In the genomic region with DNA sequence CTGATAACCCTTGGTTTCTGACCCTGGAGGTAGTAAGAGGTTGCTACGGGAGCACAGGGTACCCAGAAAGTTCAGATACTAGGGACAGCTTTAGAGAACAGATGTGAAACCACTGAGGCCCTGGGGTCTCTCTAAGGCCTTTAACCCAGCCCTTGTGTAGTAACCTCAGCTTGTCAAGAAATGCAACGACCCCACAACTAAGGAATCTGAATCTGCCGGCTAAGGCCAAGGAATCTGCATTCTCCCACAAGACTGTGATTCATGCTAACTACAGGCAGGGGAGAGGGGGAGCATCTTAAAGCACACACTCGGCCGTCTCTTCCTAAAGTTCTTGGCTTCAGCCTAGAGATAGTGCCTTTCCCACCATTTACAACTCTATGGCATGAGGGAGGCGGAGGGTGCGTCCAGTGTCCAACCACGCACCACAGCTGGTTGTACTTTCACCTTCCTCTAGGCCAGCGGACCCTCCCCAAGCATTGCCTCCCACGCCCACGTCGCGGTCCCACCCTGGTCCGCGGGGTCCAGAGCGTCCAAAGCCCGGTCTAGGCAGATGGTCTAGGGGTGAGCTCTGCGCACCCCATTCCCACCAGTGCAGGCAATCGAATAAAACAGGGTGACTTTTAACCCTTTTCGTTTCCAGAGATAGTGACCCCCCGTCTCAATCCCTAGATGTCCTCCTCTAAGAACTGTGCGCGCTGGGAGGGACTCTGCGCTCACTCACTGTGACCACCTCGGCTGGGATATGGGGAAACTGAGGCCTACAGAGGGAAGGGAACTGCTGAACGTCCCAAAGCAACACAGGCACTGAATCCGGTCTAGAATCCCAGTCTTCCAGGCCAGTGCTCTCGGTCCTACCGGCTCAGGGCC, we compare ENCODE assay signal across 8 cellular contexts. TPM values are rescaled to one million over a fixed set of nuclear protein-coding genes. Genes with fewer than 3 reads are reported as not detected.
DNase-seq lines count a peak whose midpoint lies in the region; ATAC-seq, FAIRE-seq and TF ChIP-seq lines count a peak whose summit lies in the region.

No MANE protein-coding gene starts in this region.

- no peak for TF ChIP-seq CTCF in H9 (conservative IDR thresholded peaks at IDR 0.05)
- TF ChIP-seq CTCF in spleen (IDR thresholded peaks at IDR 0.05 in 8 of 11, conservative IDR thresholded peaks at IDR 0.05 in 3 of 11): peak in 1 of 11 experiments; percentile 2

- H3K27ac ChIP-seq in H9 (ENCODE audit: insufficient read length, low read depth, low read length) (no peak overlapping the region), iPS-20b (ENCODE audit: low read length) (no peak overlapping the region), spleen (peak overlapping the region in 7 of 8 donors; percentile 74 to 91 (median 82))

- peak overlapping the region; percentile 72 to 85 for H3K4me3 Mint-ChIP-seq in H9
- peak overlapping the region; percentile 59 for H3K4me3 Mint-ChIP-seq in activated naive CD8-positive, alpha-beta T cell treated with anti-CD3 and anti-CD28 coated beads, Interleukin-2, amount 50 U/mL, for 24 hours

- H3T11ph ChIP-seq in H9 (ENCODE audit: low read length): no peak overlapping the region

- H3K56ac ChIP-seq in H9 (ENCODE audit: insufficient read length, low read depth, low read length): no peak overlapping the region

- no peak overlapping the region for H2BK5ac ChIP-seq in H9 (ENCODE audit: insufficient read length, low read length)

- WGBS in H9 (ENCODE audit: extremely low coverage, insufficient read length, low lambda C conversion rate): no CpG with 5 or more reads among the region's 29 CpGs
- WGBS in spleen, 5 donors: 44 to 53% (median 46%) methylated on average over 27 to 29 of the region's 29 CpGs

- H3K4me2 ChIP-seq in H9 (ENCODE audit: insufficient read depth, insufficient read length, low read length): peak overlapping the region; percentile 39

- ATAC-seq in activated naive CD8-positive, alpha-beta T cell treated with anti-CD3 and anti-CD28 coated beads, Interleukin-2, amount 50 U/mL, for 24 hours: no peak
- ATAC-seq in HG03159 (IDR thresholded peaks at IDR 0.05; ENCODE audit: unreplicated experiment): no peak
- ATAC-seq in HG03196 (IDR thresholded peaks at IDR 0.05; ENCODE audit: unreplicated experiment): no peak

- H3K9ac ChIP-seq in H9 (ENCODE audit: extremely low read depth, insufficient read length, low read length): no peak overlapping the region
- peak overlapping the region; percentile 31; the same call in 1 of the 2 replicates for H3K9ac ChIP-seq in iPS-20b (ENCODE audit: low read depth, low read length)

- peak; percentile 23 for DNase-seq in H9
- no peak for DNase-seq in activated naive CD8-positive, alpha-beta T cell treated with anti-CD3 and anti-CD28 coated beads, Interleukin-2, amount 50 U/mL, for 24 hours
- DNase-seq in spleen: peak; percentile 70
- DNase-seq in NCI-H2107 treated with DMSO at 0.1 percent for 48 hours (lab: John Stamatoyannopoulos, UW; ENCODE audit: unreplicated experiment): no peak
- DNase-seq in RCC 7860 (ENCODE audit: low spot score): no peak

- TF ChIP-seq POLR2A in spleen (IDR thresholded peaks at IDR 0.05): no peak

- peaks cover 14% of the 10 kb centered on the region for H3K23me2 ChIP-seq in H9 (ENCODE audit: insufficient read length, low read depth, low read length, poor library complexity, severe bottlenecking)

- no peak for FAIRE-seq in RCC 7860 (lab: Jason Lieb, UNC)

- H2BK120ac ChIP-seq in H9 (ENCODE audit: low read depth, low read length, poor library complexity, severe bottlenecking): no peak overlapping the region

- H3K4ac ChIP-seq in H9 (ENCODE audit: low read depth, low read length): no peak overlapping the region

- H3K27me3 ChIP-seq in H9 (ENCODE audit: insufficient read depth, low read length): peaks cover 26% of the 10 kb centered on the region
- peaks cover 80% of the 10 kb centered on the region for H3K27me3 ChIP-seq in iPS-20b (ENCODE audit: insufficient read depth, low read length)
- peaks cover 0 to 35% (median 14%) of the 10 kb centered on the region in 7 donors for H3K27me3 ChIP-seq in spleen (replicated peaks in 1 of 7)

- H3K36me3 Mint-ChIP-seq in H9 (ENCODE audit: insufficient read depth in 1 of 3, low read depth in 3 of 3): peaks cover 0 to 3% (median 0%) of the 10 kb centered on the region in 3 experiments; a peak in 3 of 7 replicates
- H3K36me3 Mint-ChIP-seq in activated naive CD8-positive, alpha-beta T cell treated with anti-CD3 and anti-CD28 coated beads, Interleukin-2, amount 50 U/mL, for 24 hours (ENCODE audit: low read depth): no peaks in the 10 kb centered on the region

- no peaks in the 10 kb centered on the region for H3K36me3 ChIP-seq in iPS-20b (ENCODE audit: insufficient read depth, low read depth, low read length)
- H3K36me3 ChIP-seq in spleen: peaks cover 0 to under 1% (median 0%) of the 10 kb centered on the region in 6 donors

- no peak overlapping the region for H4K8ac ChIP-seq in H9 (replicated peaks; ENCODE audit: insufficient read length, low read depth, low read length)

- no peak overlapping the region for H3K23ac ChIP-seq in H9 (ENCODE audit: insufficient read length, low read depth, low read length)

- no peaks in the 10 kb centered on the region for H3K4me1 ChIP-seq in H9 (ENCODE audit: insufficient read depth, low read length)
- H3K4me1 ChIP-seq in iPS-20b (ENCODE audit: insufficient read depth, low read length): no peaks in the 10 kb centered on the region
- H3K4me1 ChIP-seq in spleen: peaks cover 6 to 52% (median 37%) of the 10 kb centered on the region in 6 donors

- peaks cover 11 to 14% of the 10 kb centered on the region in 2 experiments for H3K4me1 Mint-ChIP-seq in H9
- H3K4me1 Mint-ChIP-seq in activated naive CD8-positive, alpha-beta T cell treated with anti-CD3 and anti-CD28 coated beads, Interleukin-2, amount 50 U/mL, for 24 hours: peaks cover 14% of the 10 kb centered on the region

- H3K4me3 ChIP-seq in iPS-20b (ENCODE audit: low read length) (peak overlapping the region; percentile 73), spleen (peak overlapping the region; percentile 64 to 97 (median 75))

- H2AFZ ChIP-seq in H9 (ENCODE audit: low read length): no peak overlapping the region

- no peak overlapping the region for H3K27ac Mint-ChIP-seq in H9
- no peak overlapping the region for H3K27ac Mint-ChIP-seq in activated naive CD8-positive, alpha-beta T cell treated with anti-CD3 and anti-CD28 coated beads, Interleukin-2, amount 50 U/mL, for 24 hours

- no peaks in the 10 kb centered on the region for H3K79me1 ChIP-seq in H9 (ENCODE audit: insufficient read depth, low read depth, low read length, poor library complexity, severe bottlenecking)

- no peaks in the 10 kb centered on the region for H4K20me1 ChIP-seq in H9 (ENCODE audit: control insufficient read depth, insufficient read depth, insufficient read length)

- no peak overlapping the region for H2AK5ac ChIP-seq in H9 (ENCODE audit: insufficient read length, low read length)

- H3K9me3 Mint-ChIP-seq in H9: no peaks in the 10 kb centered on the region; a peak in 1 of 5 replicates
- H3K9me3 Mint-ChIP-seq in activated naive CD8-positive, alpha-beta T cell treated with anti-CD3 and anti-CD28 coated beads, Interleukin-2, amount 50 U/mL, for 24 hours: no peaks in the 10 kb centered on the region

- H4K5ac ChIP-seq in H9 (ENCODE audit: insufficient read length, low read depth, low read length): no peak overlapping the region

- H2BK20ac ChIP-seq in H9 (ENCODE audit: low read depth, low read length, poor library complexity, severe bottlenecking): no peak overlapping the region

- no peaks in the 10 kb centered on the region for H3K79me2 ChIP-seq in H9 (ENCODE audit: insufficient read depth, low read length)

- no peak overlapping the region for H3K14ac ChIP-seq in H9 (ENCODE audit: insufficient read depth, low read length)

- H3K18ac ChIP-seq in H9 (ENCODE audit: insufficient read length, low read depth, low read length): no peak overlapping the region

- H2BK12ac ChIP-seq in H9 (ENCODE audit: insufficient read length, low read depth, low read length): no peak overlapping the region

- H3K9me3 ChIP-seq in H9 (ENCODE audit: control insufficient read depth, low read depth, low read length) (no peaks in the 10 kb centered on the region), iPS-20b (ENCODE audit: insufficient read depth, low read depth, low read length) (no peaks in the 10 kb centered on the region), spleen (no peaks in the 10 kb centered on the region)

- intact Hi-C loops in spleen (cut with DNase I; ENCODE audit: low total_unique reads): no loop called here

- no peak overlapping the region for H2BK15ac ChIP-seq in H9 (ENCODE audit: low read depth, low read length)

- H3K27me3 Mint-ChIP-seq in H9 (ENCODE audit: low read depth): peaks cover 82% of the 10 kb centered on the region
- peaks cover 59% of the 10 kb centered on the region for H3K27me3 Mint-ChIP-seq in activated naive CD8-positive, alpha-beta T cell treated with anti-CD3 and anti-CD28 coated beads, Interleukin-2, amount 50 U/mL, for 24 hours

- H4K91ac ChIP-seq in H9 (ENCODE audit: insufficient read length, low read depth, low read length): no peak overlapping the region

RNA-seq across cellular contexts. Expression of a gene that starts 0.7 kb away (rescaled TPM):
- total RNA-seq in H9 (2021) (5.8 and 6.2 TPM in 2 replicates), spleen (10 to 100 TPM; 16.9 to 39.1 (median 27.3) TPM)
- polyA plus RNA-seq in spleen: 10 to 100 TPM in 1 of 3 donors, 1 to 10 TPM in 2; 6.4 to 16.7 (median 8.2) TPM

RNA-seq across cellular contexts. Expression of a gene that starts 52.1 kb away (rescaled TPM):
- 21.5 TPM in 2 replicates for total RNA-seq in H9 (2021)
- total RNA-seq in spleen: 10 to 100 TPM; 35.5 to 76.8 (median 60.2) TPM
- polyA plus RNA-seq in spleen: 10 to 100 TPM in 2 of 3 donors, 1 to 10 TPM in 1; 7.4 to 21.1 (median 10.5) TPM

Comparison
In these comparisons a context has a peak if more than half of its experiments do, and no peak if none do; other contexts are left out.
1. DNase-seq: peak in H9 (single experiment) and spleen (single experiment); none in activated naive CD8-positive, alpha-beta T cell treated with anti-CD3 and anti-CD28 coated beads, Interleukin-2, amount 50 U/mL, for 24 hours (single experiment), NCI-H2107 treated with DMSO at 0.1 percent for 48 hours (single experiment) and RCC 7860 (single experiment).
2. H3K27ac ChIP-seq: peak in spleen (7 of 8); none in H9 (single experiment) and iPS-20b (single experiment).